14 cellular contexts compared by ENCODE assay signal in genomic region chr4:26130173-26130572, GRCh38.
DNase-seq lines count a peak whose midpoint lies in the region; ATAC-seq and TF ChIP-seq lines count a peak whose summit lies in the region.
"Had no signal": no experiment of that assay in that cellular context is flagged by ENCODE, and none has a peak within 500 bp of the region (broad histone marks: within the 10 kb centered on the region; RNA-seq: fewer than 3 reads in every experiment).

No MANE protein-coding gene starts in this region.

- H4K8ac ChIP-seq in mesendoderm (ENCODE audit: low read depth, low read length): no peak overlapping the region

- H3K4me1 Mint-ChIP-seq in CD4-positive, CD25-positive, alpha-beta regulatory T cell: peaks cover 0 to 30% (median 6%) of the 10 kb centered on the region in 4 donors

- H3K27ac ChIP-seq in CD4-positive, CD25-positive, alpha-beta regulatory T cell (ENCODE audit: insufficient read depth, low read length, poor library complexity, severe bottlenecking): peak overlapping the region; percentile 58
- no peak overlapping the region for H3K27ac ChIP-seq in mesendoderm (ENCODE audit: low read depth, low read length)
- H3K27ac ChIP-seq: coronary artery, GM23248, thyroid gland had no signal

- no peaks in the 10 kb centered on the region for H3K36me3 Mint-ChIP-seq in CD4-positive, CD25-positive, alpha-beta regulatory T cell
- H3K36me3 Mint-ChIP-seq: CD14-positive monocyte had no signal

- no peaks in the 10 kb centered on the region for H3K9me3 ChIP-seq in CD4-positive, CD25-positive, alpha-beta regulatory T cell (ENCODE audit: control insufficient read depth in 2 of 2, low read length in 2 of 2)
- H3K9me3 ChIP-seq: thyroid gland had no signal

- no peak overlapping the region for H3K4me3 ChIP-seq in CD4-positive, CD25-positive, alpha-beta regulatory T cell (ENCODE audit: low read depth, low read length)
- no peak overlapping the region for H3K4me3 ChIP-seq in mesendoderm (ENCODE audit: low read length)
- H3K4me3 ChIP-seq: coronary artery, GM23248, thyroid gland had no signal

- no peak overlapping the region for H3K56ac ChIP-seq in mesendoderm (ENCODE audit: low read length)

- H3K4ac ChIP-seq in mesendoderm (ENCODE audit: low read depth, low read length): no peak overlapping the region

- peak in 1 of 3 donors; percentile 37 for DNase-seq in CD4-positive, CD25-positive, alpha-beta regulatory T cell
- DNase-seq in mesendoderm (no peak), HEK293T (ENCODE audit: extremely low spot score) (no peak), UCSD-AML1 (lab: John Stamatoyannopoulos, UW; ENCODE audit: unreplicated experiment) (no peak)
- no peak for DNase-seq in effector CD8-positive, alpha-beta T cell (lab: John Stamatoyannopoulos, UW)
- DNase-seq: activated CD8-positive, alpha-beta memory T cell treated with anti-CD3 and anti-CD28 coated beads, Interleukin-2, amount 50 U/mL, for 48 hours; GM23248; hippocampal formation; thyroid gland had no signal

- H3K9me3 Mint-ChIP-seq in CD4-positive, CD25-positive, alpha-beta regulatory T cell: peaks cover 0 to 8% (median 0%) of the 10 kb centered on the region in 7 donors

- H3K4me3 Mint-ChIP-seq in CD4-positive, CD25-positive, alpha-beta regulatory T cell: peak overlapping the region in 2 of 4 donors; percentile 1 to 71
- H3K4me3 Mint-ChIP-seq: CD14-positive monocyte had no signal

- H3K79me1 ChIP-seq in mesendoderm (ENCODE audit: low read length): no peaks in the 10 kb centered on the region

- no peak overlapping the region for H4K5ac ChIP-seq in mesendoderm (ENCODE audit: low read length)

- H3K36me3 ChIP-seq in CD4-positive, CD25-positive, alpha-beta regulatory T cell (ENCODE audit: control insufficient read depth, insufficient read depth, low read length): no peaks in the 10 kb centered on the region
- no peaks in the 10 kb centered on the region for H3K36me3 ChIP-seq in mesendoderm (ENCODE audit: control insufficient read depth, insufficient read depth, low read length)
- H3K36me3 ChIP-seq: thyroid gland had no signal

- H3K27ac Mint-ChIP-seq in CD4-positive, CD25-positive, alpha-beta regulatory T cell: peak overlapping the region; percentile 32 to 85 (median 54)
- H3K27ac Mint-ChIP-seq: CD14-positive monocyte had no signal

- no peaks in the 10 kb centered on the region for H3K27me3 Mint-ChIP-seq in CD4-positive, CD25-positive, alpha-beta regulatory T cell

- H2BK15ac ChIP-seq in mesendoderm (replicated peaks; ENCODE audit: low read depth): no peak overlapping the region

- no CpG with 5 or more reads among the region's 7 CpGs for WGBS in mesendoderm (ENCODE audit: extremely low coverage, insufficient coverage, low lambda C conversion rate)

- no peaks in the 10 kb centered on the region for H3K27me3 ChIP-seq in CD4-positive, CD25-positive, alpha-beta regulatory T cell (ENCODE audit: control insufficient read depth, insufficient read depth, low read length)
- H3K27me3 ChIP-seq in mesendoderm (ENCODE audit: insufficient read depth, low read length, poor library complexity): no peaks in the 10 kb centered on the region
- H3K27me3 ChIP-seq: thyroid gland had no signal

- H3K79me2 ChIP-seq in mesendoderm (ENCODE audit: control insufficient read depth, insufficient read depth, low read length): no peaks in the 10 kb centered on the region

- no peak overlapping the region for H3K9ac ChIP-seq in mesendoderm (ENCODE audit: low read length)
- H3K9ac ChIP-seq: GM23248 had no signal

- no peak overlapping the region for H3K18ac ChIP-seq in mesendoderm (ENCODE audit: low read length)

- H3K23ac ChIP-seq in mesendoderm (ENCODE audit: low read length): no peak overlapping the region

- no peak overlapping the region for H2BK5ac ChIP-seq in mesendoderm (ENCODE audit: low read length)

- H2AK5ac ChIP-seq in mesendoderm (ENCODE audit: low read length): no peak overlapping the region

- H2BK120ac ChIP-seq in mesendoderm (ENCODE audit: low read depth, low read length): no peak overlapping the region

- peaks cover 6% of the 10 kb centered on the region for H3K4me1 ChIP-seq in CD4-positive, CD25-positive, alpha-beta regulatory T cell (ENCODE audit: control insufficient read depth, insufficient read depth, low read length, poor library complexity, severe bottlenecking)
- H3K4me1 ChIP-seq in mesendoderm (ENCODE audit: control insufficient read depth, low read depth, low read length): no peaks in the 10 kb centered on the region
- H3K4me1 ChIP-seq: thyroid gland had no signal

- no peak for ATAC-seq in CD4-positive, CD25-positive, alpha-beta regulatory T cell (ENCODE audit: low read depth in 2 of 2)
- ATAC-seq in GM18858 (IDR thresholded peaks at IDR 0.05; ENCODE audit: unreplicated experiment): peak; percentile 75
- peak; percentile 70 for ATAC-seq in GM21723 (IDR thresholded peaks at IDR 0.05; ENCODE audit: unreplicated experiment)
- ATAC-seq in HG03354 (IDR thresholded peaks at IDR 0.05; ENCODE audit: poor library complexity, severe bottlenecking, unreplicated experiment): peak; percentile 66

- POLR2A ChIA-PET in HEK293T (lab: Yijun Ruan, JAX): no interaction called here

- no peak overlapping the region for H3K4me2 ChIP-seq in mesendoderm (ENCODE audit: low read length)

- CTCF ChIA-PET in HEK293T (lab: Yijun Ruan, JAX): no interaction called here

TF ChIP-seq in HEK293T, 16 proteins besides CTCF, POLR2A, EP300 and RAD21:
- TF ChIP-seq TARDBP (IDR thresholded peaks at IDR 0.05) (no peak), ELF4 (IDR thresholded peaks at IDR 0.05) (no peak)

Comparison
In these comparisons a context has a peak if more than half of its experiments do, and no peak if none do; other contexts are left out.
1. ATAC-seq: peak in GM18858 (single experiment), GM21723 (single experiment) and HG03354 (single experiment); none in CD4-positive, CD25-positive, alpha-beta regulatory T cell (0 of 2).